ENCODE assay signal across 17 cellular contexts in genomic region chr1:31315902-31316301, GRCh38. TPM values are rescaled to one million over a fixed set of nuclear protein-coding genes. Genes with fewer than 3 reads are reported as not detected.
DNase-seq lines count a peak whose midpoint lies in the region; ATAC-seq and TF ChIP-seq lines count a peak whose summit lies in the region.
"Had no signal": no experiment of that assay in that cellular context is flagged by ENCODE, and none has a peak within 500 bp of the region (broad histone marks: within the 10 kb centered on the region; RNA-seq: fewer than 3 reads in every experiment).

No MANE protein-coding gene starts in this region.

- H3K4me1 ChIP-seq in aorta (ENCODE audit: control insufficient read depth in 1 of 2, insufficient read depth in 2 of 2, low read length in 2 of 2): no peaks in the 10 kb centered on the region

- intact Hi-C loops in aorta (cut with DNase I): no loop called here

- H3K9me3 ChIP-seq in aorta (ENCODE audit: control insufficient read depth, low read length): no peaks in the 10 kb centered on the region

- no peak for TF ChIP-seq CTCF in GM10266 (IDR thresholded peaks at IDR 0.05; ENCODE audit: control insufficient read depth, insufficient read depth, low read depth, missing control alignments)

- no peaks in the 10 kb centered on the region for H3K27me3 ChIP-seq in aorta (ENCODE audit: control insufficient read depth in 1 of 2, insufficient read depth in 2 of 2, low read length in 1 of 2)

- no peak overlapping the region for H3K4me3 ChIP-seq in aorta (ENCODE audit: low read length in 2 of 2)

- 91 to 97% methylated on average over 3 of the region's 3 CpGs for WGBS in aorta, 2 donors

- no peak overlapping the region for H3K27ac ChIP-seq in aorta (ENCODE audit: low read depth in 1 of 2, low read length in 2 of 2)
- H3K27ac ChIP-seq: C4-2B had no signal

- no peak for ATAC-seq in aorta (ENCODE audit: low FRiP score)
- ATAC-seq: HepG2 had no signal

- DNase-seq in NCI-H2171 treated with DMSO at 0.1 percent for 48 hours (lab: John Stamatoyannopoulos, UW) (peak; percentile 76), NCI-H2171 (lab: John Stamatoyannopoulos, UW) (no peak), NCI-H1105 (lab: John Stamatoyannopoulos, UW) (peak; percentile 55), NCI-H2081 treated with DMSO at 0.1 percent for 48 hours (lab: John Stamatoyannopoulos, UW) (peak; percentile 43), aorta (no peak), hippocampal formation (lab: John Stamatoyannopoulos, UW) (no peak), GM10266 (ENCODE audit: extremely low spot score) (no peak)
- DNase-seq: AML-193; CD4-positive, alpha-beta T cell; DMS153; DMS79; GDM1; H9 had no signal

- H3K36me3 ChIP-seq in aorta (ENCODE audit: control insufficient read depth in 1 of 2, insufficient read depth in 2 of 2, low read length in 1 of 2): peaks cover 1 to 2% of the 10 kb centered on the region in 2 donors

RNA-seq across cellular contexts. Expression of gene ZCCHC17, which starts 19.1 kb away (rescaled TPM):
- 10 to 100 TPM; 17.7 to 21.3 TPM for total RNA-seq in aorta
- polyA plus RNA-seq in aorta: 10 to 100 TPM; 29.7 to 31.7 TPM

RNA-seq across cellular contexts. Expression of gene SNRNP40, which starts 19.3 kb away (rescaled TPM):
- 10 to 100 TPM; 31.2 to 32.8 TPM for total RNA-seq in aorta
- polyA plus RNA-seq in aorta: 10 to 100 TPM; 19.8 to 21.2 TPM

RNA-seq across cellular contexts. Expression of gene FABP3, which starts 57.0 kb away (rescaled TPM):
- total RNA-seq in aorta: 10 to 100 TPM; 30.8 to 82.0 TPM
- 10 to 100 TPM in 1 of 2 donors, 1 to 10 TPM in 1; 6.9 to 50.7 TPM for polyA plus RNA-seq in aorta
- total RNA-seq: CD4-positive, alpha-beta T cell; Daoy had no signal
- polyA plus RNA-seq: IgD-negative memory B cell had no signal

Comparison
In these comparisons a context has a peak if more than half of its experiments do, and no peak if none do; other contexts are left out.
1. DNase-seq: peak in NCI-H2171 treated with DMSO at 0.1 percent for 48 hours (single experiment), NCI-H1105 (single experiment) and NCI-H2081 treated with DMSO at 0.1 percent for 48 hours (single experiment); none in NCI-H2171 (single experiment), aorta (0 of 2), hippocampal formation (0 of 2) and GM10266 (single experiment).